In genomic region chr19:6877766-6878165, GRCh38 we compare ENCODE assay signal across 41 cellular contexts. TPM values are rescaled to one million over a fixed set of nuclear protein-coding genes. Genes with fewer than 3 reads are reported as not detected.
"Had no signal": no experiment of that assay in that cellular context is flagged by ENCODE, and none has a peak within 500 bp of the region (broad histone marks: within the 10 kb centered on the region; RNA-seq: fewer than 3 reads in every experiment).

No MANE protein-coding gene starts in this region.

- H3K36me3 Mint-ChIP-seq: activated naive CD4-positive, alpha-beta T cell treated with anti-CD3 and anti-CD28 coated beads, Interleukin-2, amount 50 U/mL, for 24 hours; activated naive CD8-positive, alpha-beta T cell treated with anti-CD3 and anti-CD28 coated beads for 36 hours; activated naive CD8-positive, alpha-beta T cell treated with anti-CD3 and anti-CD28 coated beads, Interleukin-2, amount 10 ng/mL, durations not matched to agents 7 days and 5 days; brain had no signal

- DNase-seq: activated effector memory CD4-positive, alpha-beta T cell treated with anti-CD3 and anti-CD28 coated beads, Interleukin-2, amount 50 U/mL, for 16 hours; activated effector memory CD4-positive, alpha-beta T cell treated with Interleukin-2 at 50 U/mL for 16 hours; activated gamma-delta T cell; activated gamma-delta T cell treated with Interleukin-2 at 50 U/mL for 16 hours; activated naive CD4-positive, alpha-beta T cell; activated naive CD4-positive, alpha-beta T cell treated with anti-CD3 and anti-CD28 coated beads for 36 hours; activated naive CD4-positive, alpha-beta T cell treated with anti-CD3 and anti-CD28 coated beads, Interleukin-2, amount 50 U/mL, for 16 hours; activated naive CD4-positive, alpha-beta T cell treated with Interleukin-2 at 50 U/mL for 16 hours; activated naive CD8-positive, alpha-beta T cell treated with anti-CD3 and anti-CD28 coated beads for 36 hours; activated naive CD8-positive, alpha-beta T cell treated with anti-CD3 and anti-CD28 coated beads, Interleukin-2, amount 10 ng/mL, durations not matched to agents 7 days and 5 days; activated naive CD8-positive, alpha-beta T cell treated with anti-CD3 and anti-CD28 coated beads, Interleukin-2, amount 50 U/mL, for 24 hours; activated T-cell treated with anti-CD3 and anti-CD28 coated beads for 4 hours; activated T-cell treated with anti-CD3 and anti-CD28 coated beads, Interleukin-2, amount 50 U/mL, for 1 hour; activated T-cell treated with anti-CD3 and anti-CD28 coated beads, Interleukin-2, amount 50 U/mL, for 24 hours; activated T-cell treated with anti-CD3 and anti-CD28 coated beads, Interleukin-2, amount 50 U/mL, for 4 hours; activated T-cell treated with anti-CD3 and anti-CD28 coated beads, Interleukin-2, amount 50 U/mL, for 48 hours; activated T-cell treated with anti-CD3 and anti-CD28 coated beads, Interleukin-2, amount 50 U/mL, for 72 hours; adrenal gland; amniotic stem cell; amygdala; anterior cingulate cortex; aorta; body of pancreas; brain microvascular endothelial cell; caudate nucleus; central memory CD4-positive, alpha-beta T cell; cerebellar nuclear complex had no signal

- ATAC-seq: activated naive CD8-positive, alpha-beta T cell treated with anti-CD3 and anti-CD28 coated beads, Interleukin-2, amount 50 U/mL, for 24 hours; activated T-cell treated with anti-CD3 and anti-CD28 coated beads, Interleukin-2, amount 50 U/mL, for 4 hours; activated T-cell treated with anti-CD3 and anti-CD28 coated beads, Interleukin-2, amount 50 U/mL, for 72 hours; activated T-helper 17 cell treated with anti-CD3 and anti-CD28 coated beads, Interleukin-2, amount 50 U/mL, for 72 hours; body of pancreas had no signal

- H3K4me3 ChIP-seq: adrenal gland, ascending aorta, body of pancreas, breast epithelium, cardiac muscle cell had no signal

- H3K36me3 ChIP-seq: adrenal gland, ascending aorta, brain microvascular endothelial cell, breast epithelium, cardiac muscle cell had no signal

- H3K27me3 Mint-ChIP-seq: activated naive CD4-positive, alpha-beta T cell treated with anti-CD3 and anti-CD28 coated beads, Interleukin-2, amount 50 U/mL, for 24 hours; activated naive CD8-positive, alpha-beta T cell; activated naive CD8-positive, alpha-beta T cell treated with anti-CD3 and anti-CD28 coated beads for 36 hours; activated T-cell treated with anti-CD3 and anti-CD28 coated beads, Interleukin-2, amount 50 U/mL, for 24 hours; activated T-helper 17 cell treated with anti-CD3 and anti-CD28 coated beads, Interleukin-2, amount 50 U/mL, for 72 hours had no signal

- H3K9me3 Mint-ChIP-seq: activated naive CD4-positive, alpha-beta T cell treated with anti-CD3 and anti-CD28 coated beads, Interleukin-2, amount 50 U/mL, for 24 hours; activated naive CD8-positive, alpha-beta T cell treated with anti-CD3 and anti-CD28 coated beads for 36 hours; activated naive CD8-positive, alpha-beta T cell treated with anti-CD3 and anti-CD28 coated beads, Interleukin-2, amount 10 ng/mL, durations not matched to agents 7 days and 5 days; activated T-cell treated with anti-CD3 and anti-CD28 coated beads, Interleukin-2, amount 50 U/mL, for 24 hours; activated T-helper 17 cell treated with anti-CD3 and anti-CD28 coated beads, Interleukin-2, amount 50 U/mL, for 72 hours; central memory CD8-positive, alpha-beta T cell had no signal

- H3K4me1 Mint-ChIP-seq: activated naive CD8-positive, alpha-beta T cell treated with anti-CD3 and anti-CD28 coated beads for 36 hours; activated T-helper 17 cell treated with anti-CD3 and anti-CD28 coated beads, Interleukin-2, amount 50 U/mL, for 72 hours; brain; central memory CD8-positive, alpha-beta T cell had no signal

- H3K4me1 ChIP-seq: adrenal gland, ascending aorta, body of pancreas, breast epithelium had no signal

- H3K9me3 ChIP-seq: adrenal gland, ascending aorta, body of pancreas had no signal

- H3K27ac Mint-ChIP-seq: activated naive CD4-positive, alpha-beta T cell treated with anti-CD3 and anti-CD28 coated beads for 36 hours; activated naive CD4-positive, alpha-beta T cell treated with anti-CD3 and anti-CD28 coated beads, Interleukin-2, amount 50 U/mL, for 24 hours; activated naive CD8-positive, alpha-beta T cell; activated naive CD8-positive, alpha-beta T cell treated with anti-CD3 and anti-CD28 coated beads for 36 hours; activated naive CD8-positive, alpha-beta T cell treated with anti-CD3 and anti-CD28 coated beads, Interleukin-2, amount 10 ng/mL, durations not matched to agents 7 days and 5 days; activated naive CD8-positive, alpha-beta T cell treated with anti-CD3 and anti-CD28 coated beads, Interleukin-2, amount 50 U/mL, for 24 hours; activated T-cell treated with anti-CD3 and anti-CD28 coated beads, Interleukin-2, amount 50 U/mL, for 24 hours; activated T-cell treated with anti-CD3 and anti-CD28 coated beads, Interleukin-2, amount 50 U/mL, for 72 hours; activated T-helper 1 cell treated with anti-CD3 and anti-CD28 coated beads, Interleukin-12 subunit alpha, Interleukin-12 subunit beta, Interleukin-2, Interleukin-4 antibody, amounts not matched to agents 30 ng/mL and 10 ng/mL and 1 ng/mL, durations not matched to agents 14 hours and 24 hours and 36 hours; activated T-helper 17 cell treated with anti-CD3 and anti-CD28 coated beads, Interleukin-2, amount 50 U/mL, for 72 hours; activated T-helper 2 cell treated with anti-CD3 and anti-CD28 coated beads, Interferon-gamma antibody, Interleukin-2, Interleukin-4, amounts not matched to agents 10 μg/mL and 5 μg/mL and 100 μg/mL, durations not matched to agents 14 hours and 24 hours and 36 hours; brain had no signal

- H3K27me3 ChIP-seq: adrenal gland, ascending aorta, body of pancreas, brain microvascular endothelial cell, cardiac muscle cell had no signal

- H3K27ac ChIP-seq: adrenal gland, ascending aorta, body of pancreas, brain microvascular endothelial cell, breast epithelium, cardiac muscle cell had no signal

- H3K4me3 Mint-ChIP-seq: activated naive CD4-positive, alpha-beta T cell treated with anti-CD3 and anti-CD28 coated beads for 36 hours; activated naive CD4-positive, alpha-beta T cell treated with anti-CD3 and anti-CD28 coated beads, Interleukin-2, amount 50 U/mL, for 24 hours; activated naive CD8-positive, alpha-beta T cell; activated naive CD8-positive, alpha-beta T cell treated with anti-CD3 and anti-CD28 coated beads for 36 hours; activated naive CD8-positive, alpha-beta T cell treated with anti-CD3 and anti-CD28 coated beads, Interleukin-2, amount 10 ng/mL, durations not matched to agents 7 days and 5 days; activated naive CD8-positive, alpha-beta T cell treated with anti-CD3 and anti-CD28 coated beads, Interleukin-2, amount 50 U/mL, for 24 hours; activated T-cell treated with anti-CD3 and anti-CD28 coated beads, Interleukin-2, amount 50 U/mL, for 24 hours; activated T-cell treated with anti-CD3 and anti-CD28 coated beads, Interleukin-2, amount 50 U/mL, for 4 hours; activated T-cell treated with anti-CD3 and anti-CD28 coated beads, Interleukin-2, amount 50 U/mL, for 72 hours; activated T-helper 1 cell treated with anti-CD3 and anti-CD28 coated beads, Interleukin-12 subunit alpha, Interleukin-12 subunit beta, Interleukin-2, Interleukin-4 antibody, amounts not matched to agents 30 ng/mL and 10 ng/mL and 1 ng/mL, durations not matched to agents 14 hours and 24 hours and 36 hours; activated T-helper 17 cell treated with anti-CD3 and anti-CD28 coated beads, Interleukin-2, amount 50 U/mL, for 72 hours; brain; central memory CD8-positive, alpha-beta T cell had no signal

RNA-seq across cellular contexts. Expression of gene ADGRE1, which starts 9.6 kb away (rescaled TPM):
- total RNA-seq: ascending aorta, astrocyte, bronchial epithelial cell, cardiac muscle cell, cerebellum, chondrocyte had no signal
- polyA plus RNA-seq: cardiac muscle cell had no signal
